In genomic region chr7:67056683-67057082, GRCh38 we compare ENCODE assay signal across 3 cellular contexts.
A peak's percentile ranks its signal among the peaks of the same experiment; 100 is the strongest.
TF ChIP-seq lines count a peak whose summit lies in the region.

No MANE protein-coding gene starts in this region.

TF ChIP-seq in A549, 52 proteins besides CTCF, POLR2A, EP300 and RAD21:
- no peak for TF ChIP-seq FOSL2 (IDR thresholded peaks at IDR 0.05)
- TF ChIP-seq FOSL2 (CRISPR knock-in tag; IDR thresholded peaks at IDR 0.05): no peak
- peak; percentile 43 for TF ChIP-seq MAFK (IDR thresholded peaks at IDR 0.05; ENCODE audit: partially characterized antibody)

TF ChIP-seq in IMR-90, 13 proteins besides CTCF, POLR2A, EP300 and RAD21:
- TF ChIP-seq USF2 (IDR thresholded peaks at IDR 0.05; ENCODE audit: low read depth, low read length): no peak
- no peak for TF ChIP-seq RFX5 (IDR thresholded peaks at IDR 0.05; ENCODE audit: low read depth, low read length)
- peak; percentile 33; the same call in 1 of the 2 replicates for TF ChIP-seq MAFK (IDR thresholded peaks at IDR 0.05; ENCODE audit: low read depth, low read length)
- no peak for TF ChIP-seq CHD1 (IDR thresholded peaks at IDR 0.05; ENCODE audit: low read depth, low read length)
TF ChIP-seq in IMR-90: peak in this region for 1.

TF ChIP-seq in K562, 482 proteins besides CTCF, POLR2A, EP300 and RAD21 (continued from another document):
- no peak for TF ChIP-seq ZNF263 (CRISPR knock-in tag; IDR thresholded peaks at IDR 0.05; ENCODE audit: borderline replicate concordance)
- no peak for TF ChIP-seq MXI1 (IDR thresholded peaks at IDR 0.05; ENCODE audit: low read depth, low read length)
- TF ChIP-seq RUNX1 (IDR thresholded peaks at IDR 0.05; ENCODE audit: low read depth): no peak
- no peak for TF ChIP-seq HCFC1 (IDR thresholded peaks at IDR 0.05; ENCODE audit: low read depth, low read length)
- TF ChIP-seq TRIM28 (IDR thresholded peaks at IDR 0.05): no peak
- TF ChIP-seq MXD1 (CRISPR knock-in tag; IDR thresholded peaks at IDR 0.05; ENCODE audit: borderline replicate concordance, poor library complexity, severe bottlenecking): no peak
- TF ChIP-seq MAFK (IDR thresholded peaks at IDR 0.05; ENCODE audit: low read length): 0 out of 2 replicates have a peak, but pooled peaks have one; percentile 18
- no peak for TF ChIP-seq MCM7 (IDR thresholded peaks at IDR 0.05)
- TF ChIP-seq SREBF1 (IDR thresholded peaks at IDR 0.05; ENCODE audit: borderline replicate concordance, low read depth, low read length): no peak
- no peak for TF ChIP-seq FOXA1 (IDR thresholded peaks at IDR 0.05; ENCODE audit: borderline replicate concordance)
- TF ChIP-seq C11orf30 (IDR thresholded peaks at IDR 0.05; ENCODE audit: low read depth): peak; percentile 51
- no peak for TF ChIP-seq NFIC (IDR thresholded peaks at IDR 0.05)
